In the genomic region with DNA sequence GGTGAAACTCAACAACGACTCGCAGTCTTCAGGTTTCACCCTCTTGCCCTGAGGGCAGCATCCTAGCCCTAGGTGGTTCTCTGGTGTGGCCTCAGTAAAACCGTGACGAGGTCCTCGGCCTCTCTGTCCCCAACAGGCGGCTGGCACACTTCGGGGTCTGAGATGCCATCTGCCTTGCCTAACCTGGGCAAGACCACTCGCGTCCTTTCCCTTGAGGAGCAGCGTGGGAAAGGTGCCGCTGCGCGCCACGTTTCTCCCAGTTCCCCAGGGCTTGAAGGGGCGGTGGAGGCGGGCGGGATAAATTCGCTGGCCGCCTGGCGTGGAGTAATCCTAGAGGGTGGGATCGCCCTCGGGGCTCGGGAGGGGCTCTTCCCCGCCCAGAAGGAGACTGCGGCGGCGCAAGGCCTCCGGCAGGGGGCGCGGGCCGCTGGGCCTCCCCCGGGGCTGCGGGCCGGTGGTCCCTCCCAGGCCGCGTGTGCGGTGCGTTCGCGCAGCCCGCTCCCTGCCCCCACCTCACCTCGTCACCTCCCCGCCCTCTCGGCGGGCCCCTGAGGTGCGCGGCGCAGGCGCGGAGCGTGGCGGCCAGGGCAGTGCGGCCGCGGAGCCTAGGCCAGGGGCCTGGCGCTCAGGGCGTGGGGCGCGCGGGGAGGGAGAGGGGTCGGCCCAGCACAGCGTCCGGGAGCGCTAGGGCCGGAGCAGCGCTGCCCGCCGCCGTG, we compare ENCODE assay signal across 1 cellular context.
A peak's percentile ranks its signal among the peaks of the same experiment; 100 is the strongest.
TF ChIP-seq lines count a peak whose summit lies in the region.

A gene with protein sequence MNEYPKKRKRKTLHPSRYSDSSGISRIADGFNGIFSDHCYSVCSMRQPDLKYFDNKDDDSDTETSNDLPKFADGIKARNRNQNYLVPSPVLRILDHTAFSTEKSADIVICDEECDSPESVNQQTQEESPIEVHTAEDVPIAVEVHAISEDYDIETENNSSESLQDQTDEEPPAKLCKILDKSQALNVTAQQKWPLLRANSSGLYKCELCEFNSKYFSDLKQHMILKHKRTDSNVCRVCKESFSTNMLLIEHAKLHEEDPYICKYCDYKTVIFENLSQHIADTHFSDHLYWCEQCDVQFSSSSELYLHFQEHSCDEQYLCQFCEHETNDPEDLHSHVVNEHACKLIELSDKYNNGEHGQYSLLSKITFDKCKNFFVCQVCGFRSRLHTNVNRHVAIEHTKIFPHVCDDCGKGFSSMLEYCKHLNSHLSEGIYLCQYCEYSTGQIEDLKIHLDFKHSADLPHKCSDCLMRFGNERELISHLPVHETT (plus strand): TSS at position 551 of the 716 bp plus-strand sequence. CDS start 5,263 bp downstream, outside the sequence.

TF ChIP-seq in K562, 482 proteins besides CTCF, POLR2A, EP300 and RAD21 (continued from another document and continues in another):
- peak in 1 of 2 experiments; percentile 59; a peak in 2 of 4 replicates for TF ChIP-seq HDAC1 (IDR thresholded peaks at IDR 0.05)
- TF ChIP-seq RAD51 (IDR thresholded peaks at IDR 0.05; ENCODE audit: borderline replicate concordance, low read depth): no peak
- TF ChIP-seq ZNF232 (CRISPR knock-in tag; IDR thresholded peaks at IDR 0.05): peak; percentile 95
- peak; percentile 99 for TF ChIP-seq FOXP1 (CRISPR knock-in tag; IDR thresholded peaks at IDR 0.05)
- TF ChIP-seq FOXM1 (IDR thresholded peaks at IDR 0.05; ENCODE audit: low read depth): no peak
- TF ChIP-seq FOXM1 (CRISPR knock-in tag; IDR thresholded peaks at IDR 0.05; ENCODE audit: low read depth): 0 out of 2 replicates have a peak, but pooled peaks have one; percentile 77
- TF ChIP-seq SIN3B (IDR thresholded peaks at IDR 0.05; ENCODE audit: low read depth): peak; percentile 57
- 0 out of 2 replicates have a peak, but pooled peaks have one; percentile 48 for TF ChIP-seq MYNN (IDR thresholded peaks at IDR 0.05)
- TF ChIP-seq MYNN (CRISPR knock-in tag; IDR thresholded peaks at IDR 0.05): no peak
- TF ChIP-seq FOXK1 (CRISPR knock-in tag; IDR thresholded peaks at IDR 0.05; ENCODE audit: borderline replicate concordance): peak; percentile 51; the same call in 1 of the 2 replicates
- peak; percentile 74 for TF ChIP-seq NCOA6 (IDR thresholded peaks at IDR 0.05)
- TF ChIP-seq MECOM (CRISPR knock-in tag; IDR thresholded peaks at IDR 0.05): no peak
- TF ChIP-seq, protein P1, sequence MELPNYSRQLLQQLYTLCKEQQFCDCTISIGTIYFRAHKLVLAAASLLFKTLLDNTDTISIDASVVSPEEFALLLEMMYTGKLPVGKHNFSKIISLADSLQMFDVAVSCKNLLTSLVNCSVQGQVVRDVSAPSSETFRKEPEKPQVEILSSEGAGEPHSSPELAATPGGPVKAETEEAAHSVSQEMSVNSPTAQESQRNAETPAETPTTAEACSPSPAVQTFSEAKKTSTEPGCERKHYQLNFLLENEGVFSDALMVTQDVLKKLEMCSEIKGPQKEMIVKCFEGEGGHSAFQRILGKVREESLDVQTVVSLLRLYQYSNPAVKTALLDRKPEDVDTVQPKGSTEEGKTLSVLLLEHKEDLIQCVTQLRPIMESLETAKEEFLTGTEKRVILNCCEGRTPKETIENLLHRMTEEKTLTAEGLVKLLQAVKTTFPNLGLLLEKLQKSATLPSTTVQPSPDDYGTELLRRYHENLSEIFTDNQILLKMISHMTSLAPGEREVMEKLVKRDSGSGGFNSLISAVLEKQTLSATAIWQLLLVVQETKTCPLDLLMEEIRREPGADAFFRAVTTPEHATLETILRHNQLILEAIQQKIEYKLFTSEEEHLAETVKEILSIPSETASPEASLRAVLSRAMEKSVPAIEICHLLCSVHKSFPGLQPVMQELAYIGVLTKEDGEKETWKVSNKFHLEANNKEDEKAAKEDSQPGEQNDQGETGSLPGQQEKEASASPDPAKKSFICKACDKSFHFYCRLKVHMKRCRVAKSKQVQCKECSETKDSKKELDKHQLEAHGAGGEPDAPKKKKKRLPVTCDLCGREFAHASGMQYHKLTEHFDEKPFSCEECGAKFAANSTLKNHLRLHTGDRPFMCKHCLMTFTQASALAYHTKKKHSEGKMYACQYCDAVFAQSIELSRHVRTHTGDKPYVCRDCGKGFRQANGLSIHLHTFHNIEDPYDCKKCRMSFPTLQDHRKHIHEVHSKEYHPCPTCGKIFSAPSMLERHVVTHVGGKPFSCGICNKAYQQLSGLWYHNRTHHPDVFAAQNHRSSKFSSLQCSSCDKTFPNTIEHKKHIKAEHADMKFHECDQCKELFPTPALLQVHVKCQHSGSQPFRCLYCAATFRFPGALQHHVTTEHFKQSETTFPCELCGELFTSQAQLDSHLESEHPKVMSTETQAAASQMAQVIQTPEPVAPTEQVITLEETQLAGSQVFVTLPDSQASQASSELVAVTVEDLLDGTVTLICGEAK (IDR thresholded peaks at IDR 0.05): peak; percentile 29; the same call in 1 of the 2 replicates
- TF ChIP-seq, protein P1 (CRISPR knock-in tag; IDR thresholded peaks at IDR 0.05): no peak
- TF ChIP-seq SMC3 (conservative IDR thresholded peaks at IDR 0.05; ENCODE audit: insufficient read depth, low read depth, low read length): peak; percentile 40
- 0 out of 2 replicates have a peak, but pooled peaks have one; percentile 49 for TF ChIP-seq ZNF764 (CRISPR knock-in tag; IDR thresholded peaks at IDR 0.05; ENCODE audit: low read depth)
- TF ChIP-seq TEAD4 (IDR thresholded peaks at IDR 0.05; ENCODE audit: low read length): no peak
- TF ChIP-seq TEAD4 (CRISPR knock-in tag; IDR thresholded peaks at IDR 0.05; ENCODE audit: borderline replicate concordance): peak; percentile 92; the same call in 1 of the 2 replicates
- TF ChIP-seq HDAC2 (IDR thresholded peaks at IDR 0.05): 0 out of 2 replicates have a peak, but pooled peaks have one; percentile 64
- TF ChIP-seq ZNF444 (CRISPR knock-in tag; IDR thresholded peaks at IDR 0.05): no peak
- peak; percentile 32 for TF ChIP-seq HMGN3 (IDR thresholded peaks at IDR 0.05; ENCODE audit: borderline replicate concordance, extremely low read depth, insufficient read length, low read depth, low read length)
- TF ChIP-seq POLR2B (IDR thresholded peaks at IDR 0.05; ENCODE audit: low read depth, partially characterized antibody): peak; percentile 15
- peak; percentile 14 for TF ChIP-seq ZC3H4 (CRISPR knock-in tag; IDR thresholded peaks at IDR 0.05; ENCODE audit: borderline replicate concordance)
- TF ChIP-seq MXI1 (IDR thresholded peaks at IDR 0.05; ENCODE audit: low read depth, low read length): 0 out of 2 replicates have a peak, but pooled peaks have one; percentile 17
- TF ChIP-seq FIP1L1 (IDR thresholded peaks at IDR 0.05; ENCODE audit: low read depth, low read length, poor library complexity, severe bottlenecking): peak; percentile 87
- TF ChIP-seq ZNF699 (CRISPR knock-in tag; IDR thresholded peaks at IDR 0.05; ENCODE audit: insufficient replicate concordance): no peak
- peak; percentile 30; the same call in 1 of the 2 replicates for TF ChIP-seq CBX1 (IDR thresholded peaks at IDR 0.05; ENCODE audit: low read depth)
- TF ChIP-seq ZFX (CRISPR knock-in tag; IDR thresholded peaks at IDR 0.05): no peak; the same call in 1 of the 2 replicates
- TF ChIP-seq NFRKB (IDR thresholded peaks at IDR 0.05; ENCODE audit: low read depth): peak; percentile 25; the same call in 1 of the 2 replicates
- TF ChIP-seq, protein P2, sequence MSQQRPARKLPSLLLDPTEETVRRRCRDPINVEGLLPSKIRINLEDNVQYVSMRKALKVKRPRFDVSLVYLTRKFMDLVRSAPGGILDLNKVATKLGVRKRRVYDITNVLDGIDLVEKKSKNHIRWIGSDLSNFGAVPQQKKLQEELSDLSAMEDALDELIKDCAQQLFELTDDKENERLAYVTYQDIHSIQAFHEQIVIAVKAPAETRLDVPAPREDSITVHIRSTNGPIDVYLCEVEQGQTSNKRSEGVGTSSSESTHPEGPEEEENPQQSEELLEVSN (IDR thresholded peaks at IDR 0.05; ENCODE audit: borderline replicate concordance in 1 of 2, extremely low read depth in 1 of 2, insufficient read depth in 1 of 2, insufficient read length in 1 of 2, low read depth in 1 of 2, low read length in 1 of 2, poor library complexity in 1 of 2, severe bottlenecking in 1 of 2): peak; percentile 63 to 88
- TF ChIP-seq LARP7 (IDR thresholded peaks at IDR 0.05): no peak
- no peak for TF ChIP-seq ZKSCAN8 (CRISPR knock-in tag; IDR thresholded peaks at IDR 0.05)
- peak; percentile 48 for TF ChIP-seq ZNF263 (CRISPR knock-in tag; IDR thresholded peaks at IDR 0.05; ENCODE audit: borderline replicate concordance)
- 0 out of 2 replicates have a peak, but pooled peaks have one; percentile 23 for TF ChIP-seq ZBTB17 (CRISPR knock-in tag; IDR thresholded peaks at IDR 0.05)
- no peak for TF ChIP-seq SMAD3 (CRISPR knock-in tag; conservative IDR thresholded peaks at IDR 0.05)
- no peak for TF ChIP-seq ZNF408 (CRISPR knock-in tag; IDR thresholded peaks at IDR 0.05; ENCODE audit: low read depth)
- TF ChIP-seq, protein P3, sequence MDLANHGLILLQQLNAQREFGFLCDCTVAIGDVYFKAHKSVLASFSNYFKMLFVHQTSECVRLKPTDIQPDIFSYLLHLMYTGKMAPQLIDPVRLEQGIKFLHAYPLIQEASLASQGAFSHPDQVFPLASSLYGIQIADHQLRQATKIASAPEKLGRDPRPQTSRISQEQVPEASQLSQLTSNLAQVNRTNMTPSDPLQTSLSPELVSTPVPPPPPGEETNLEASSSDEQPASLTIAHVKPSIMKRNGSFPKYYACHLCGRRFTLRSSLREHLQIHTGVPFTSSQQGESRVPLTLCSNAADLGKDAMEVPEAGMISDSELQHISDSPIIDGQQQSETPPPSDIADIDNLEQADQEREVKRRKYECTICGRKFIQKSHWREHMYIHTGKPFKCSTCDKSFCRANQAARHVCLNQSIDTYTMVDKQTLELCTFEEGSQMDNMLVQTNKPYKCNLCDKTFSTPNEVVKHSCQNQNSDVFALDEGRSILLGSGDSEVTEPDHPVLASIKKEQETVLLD (IDR thresholded peaks at IDR 0.05): peak; percentile 73
- peak; percentile 93 for TF ChIP-seq MYC (IDR thresholded peaks at IDR 0.05; ENCODE audit: low read depth, low read length)
- TF ChIP-seq MYC (CRISPR knock-in tag; IDR thresholded peaks at IDR 0.05; ENCODE audit: borderline replicate concordance, low read depth): peak; percentile 68; the same call in 1 of the 2 replicates
- no peak for TF ChIP-seq MCM5 (IDR thresholded peaks at IDR 0.05; ENCODE audit: low read depth)
- no peak for TF ChIP-seq CHD4 (IDR thresholded peaks at IDR 0.05; ENCODE audit: insufficient read depth, insufficient replicate concordance, low read depth, low read length, poor library complexity, severe bottlenecking)
- peak; percentile 15; the same call in 1 of the 2 replicates for TF ChIP-seq XRCC5 (IDR thresholded peaks at IDR 0.05; ENCODE audit: low read depth, low read length)
- TF ChIP-seq NEUROD1 (IDR thresholded peaks at IDR 0.05; ENCODE audit: borderline replicate concordance, low read depth, low read length, partially characterized antibody): peak; percentile 45
- TF ChIP-seq SNRNP70 (optimal IDR thresholded peaks at IDR 0.05; ENCODE audit: low read depth, low read length): no peak
- TF ChIP-seq GATAD2A (IDR thresholded peaks at IDR 0.05): peak; percentile 91; the same call in 1 of the 2 replicates
- peak; percentile 86 for TF ChIP-seq RB1 (IDR thresholded peaks at IDR 0.05; ENCODE audit: low read depth)
- TF ChIP-seq, protein P4, sequence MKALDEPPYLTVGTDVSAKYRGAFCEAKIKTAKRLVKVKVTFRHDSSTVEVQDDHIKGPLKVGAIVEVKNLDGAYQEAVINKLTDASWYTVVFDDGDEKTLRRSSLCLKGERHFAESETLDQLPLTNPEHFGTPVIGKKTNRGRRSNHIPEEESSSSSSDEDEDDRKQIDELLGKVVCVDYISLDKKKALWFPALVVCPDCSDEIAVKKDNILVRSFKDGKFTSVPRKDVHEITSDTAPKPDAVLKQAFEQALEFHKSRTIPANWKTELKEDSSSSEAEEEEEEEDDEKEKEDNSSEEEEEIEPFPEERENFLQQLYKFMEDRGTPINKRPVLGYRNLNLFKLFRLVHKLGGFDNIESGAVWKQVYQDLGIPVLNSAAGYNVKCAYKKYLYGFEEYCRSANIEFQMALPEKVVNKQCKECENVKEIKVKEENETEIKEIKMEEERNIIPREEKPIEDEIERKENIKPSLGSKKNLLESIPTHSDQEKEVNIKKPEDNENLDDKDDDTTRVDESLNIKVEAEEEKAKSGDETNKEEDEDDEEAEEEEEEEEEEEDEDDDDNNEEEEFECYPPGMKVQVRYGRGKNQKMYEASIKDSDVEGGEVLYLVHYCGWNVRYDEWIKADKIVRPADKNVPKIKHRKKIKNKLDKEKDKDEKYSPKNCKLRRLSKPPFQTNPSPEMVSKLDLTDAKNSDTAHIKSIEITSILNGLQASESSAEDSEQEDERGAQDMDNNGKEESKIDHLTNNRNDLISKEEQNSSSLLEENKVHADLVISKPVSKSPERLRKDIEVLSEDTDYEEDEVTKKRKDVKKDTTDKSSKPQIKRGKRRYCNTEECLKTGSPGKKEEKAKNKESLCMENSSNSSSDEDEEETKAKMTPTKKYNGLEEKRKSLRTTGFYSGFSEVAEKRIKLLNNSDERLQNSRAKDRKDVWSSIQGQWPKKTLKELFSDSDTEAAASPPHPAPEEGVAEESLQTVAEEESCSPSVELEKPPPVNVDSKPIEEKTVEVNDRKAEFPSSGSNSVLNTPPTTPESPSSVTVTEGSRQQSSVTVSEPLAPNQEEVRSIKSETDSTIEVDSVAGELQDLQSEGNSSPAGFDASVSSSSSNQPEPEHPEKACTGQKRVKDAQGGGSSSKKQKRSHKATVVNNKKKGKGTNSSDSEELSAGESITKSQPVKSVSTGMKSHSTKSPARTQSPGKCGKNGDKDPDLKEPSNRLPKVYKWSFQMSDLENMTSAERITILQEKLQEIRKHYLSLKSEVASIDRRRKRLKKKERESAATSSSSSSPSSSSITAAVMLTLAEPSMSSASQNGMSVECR (CRISPR knock-in tag; IDR thresholded peaks at IDR 0.05): peak; percentile 61
